In genomic region chr5:179140293-179140692, GRCh38 we compare ENCODE assay signal across 29 cellular contexts.
"Had no signal": no experiment of that assay in that cellular context is flagged by ENCODE, and none has a peak within 500 bp of the region (broad histone marks: within the 10 kb centered on the region; RNA-seq: fewer than 3 reads in every experiment).

No MANE protein-coding gene starts in this region.

- ATAC-seq: activated CD8-positive, alpha-beta T cell treated with anti-CD3 and anti-CD28 coated beads, Interleukin-2, amount 10 ng/mL, durations not matched to agents 7 days and 5 days; activated naive CD8-positive, alpha-beta T cell treated with anti-CD3 and anti-CD28 coated beads, Interleukin-2, amount 50 U/mL, for 24 hours; Right ventricle myocardium inferior had no signal

- H3K27me3 ChIP-seq: Peyer's patch had no signal

- H3K27ac Mint-ChIP-seq: activated CD4-positive, alpha-beta T cell treated with anti-CD3 and anti-CD28 coated beads, Interleukin-2, amount 10 ng/mL, durations not matched to agents 7 days and 5 days; activated CD8-positive, alpha-beta T cell treated with anti-CD3 and anti-CD28 coated beads, Interleukin-2, amount 10 ng/mL, durations not matched to agents 7 days and 5 days; activated naive CD4-positive, alpha-beta T cell treated with anti-CD3 and anti-CD28 coated beads for 36 hours; activated naive CD8-positive, alpha-beta T cell; activated naive CD8-positive, alpha-beta T cell treated with anti-CD3 and anti-CD28 coated beads, Interleukin-2, amount 50 U/mL, for 24 hours; activated T-cell treated with anti-CD3 and anti-CD28 coated beads, Interleukin-2, amount 50 U/mL, for 24 hours; activated T-helper 2 cell treated with anti-CD3 and anti-CD28 coated beads, Interferon-gamma antibody, Interleukin-2, Interleukin-4, amounts not matched to agents 10 μg/mL and 5 μg/mL and 100 μg/mL, durations not matched to agents 14 hours and 24 hours and 36 hours; brain; T-helper 2 cell treated with Interferon-gamma antibody and Interleukin-4, amounts not matched to agents 5 μg/mL and 100 μg/mL, for 36 hours had no signal

- H3K36me3 ChIP-seq: Peyer's patch had no signal

- H3K27ac ChIP-seq: KMS-11, Peyer's patch, RWPE1 had no signal

- H3K4me2 ChIP-seq: KMS-11 had no signal

- H3K27me3 Mint-ChIP-seq: activated CD4-positive, alpha-beta T cell treated with anti-CD3 and anti-CD28 coated beads, Interleukin-2, amount 10 ng/mL, durations not matched to agents 7 days and 5 days; activated naive CD8-positive, alpha-beta T cell; activated naive CD8-positive, alpha-beta T cell treated with anti-CD3 and anti-CD28 coated beads, Interleukin-2, amount 50 U/mL, for 24 hours; activated T-cell treated with anti-CD3 and anti-CD28 coated beads, Interleukin-2, amount 50 U/mL, for 24 hours; brain had no signal

- H3K4me3 Mint-ChIP-seq: activated CD4-positive, alpha-beta T cell treated with anti-CD3 and anti-CD28 coated beads, Interleukin-2, amount 10 ng/mL, durations not matched to agents 7 days and 5 days; activated CD8-positive, alpha-beta T cell treated with anti-CD3 and anti-CD28 coated beads, Interleukin-2, amount 10 ng/mL, durations not matched to agents 7 days and 5 days; activated naive CD4-positive, alpha-beta T cell treated with anti-CD3 and anti-CD28 coated beads for 36 hours; activated naive CD8-positive, alpha-beta T cell; activated naive CD8-positive, alpha-beta T cell treated with anti-CD3 and anti-CD28 coated beads, Interleukin-2, amount 50 U/mL, for 24 hours; activated T-cell treated with anti-CD3 and anti-CD28 coated beads, Interleukin-2, amount 50 U/mL, for 24 hours; brain; T-helper 2 cell treated with Interferon-gamma antibody and Interleukin-4, amounts not matched to agents 5 μg/mL and 100 μg/mL, for 36 hours had no signal

- H3K4me1 ChIP-seq: Peyer's patch had no signal

- H3K4me3 ChIP-seq: Peyer's patch had no signal

- H3K9me3 Mint-ChIP-seq: activated naive CD4-positive, alpha-beta T cell treated with anti-CD3 and anti-CD28 coated beads for 36 hours; brain had no signal

- H3K9ac ChIP-seq: KMS-11 had no signal

- H3K36me3 Mint-ChIP-seq: activated naive CD8-positive, alpha-beta T cell; brain had no signal

- FAIRE-seq: bronchial epithelial cell, TTC549 had no signal

- DNase-seq: activated CD4-positive, alpha-beta T cell treated with anti-CD3 and anti-CD28 coated beads, Interleukin-2, amount 10 ng/mL, durations not matched to agents 7 days and 5 days; activated CD4-positive, alpha-beta T cell treated with anti-CD3 and anti-CD28 coated beads, Interleukin-2, amount 50 U/mL, for 48 hours; activated CD8-positive, alpha-beta T cell treated with anti-CD3 and anti-CD28 coated beads, Interleukin-2, amount 10 ng/mL, durations not matched to agents 7 days and 5 days; activated gamma-delta T cell; activated naive CD4-positive, alpha-beta T cell treated with anti-CD3 and anti-CD28 coated beads for 36 hours; activated naive CD8-positive, alpha-beta T cell treated with anti-CD3 and anti-CD28 coated beads, Interleukin-2, amount 50 U/mL, for 24 hours; activated T-cell treated with anti-CD3 and anti-CD28 coated beads, Interleukin-2, amount 50 U/mL, for 24 hours; anterior cingulate cortex; caudate nucleus; cerebellar nuclear complex; MM.1S; MV-4-11; NCI-H1092; NCI-H1436 treated with DMSO at 0.1 percent for 48 hours; NCI-H1694 treated with DMSO at 0.1 percent for 48 hours; NCI-H2029; NCI-H345; NCI-H524 treated with DMSO at 0.1 percent for 48 hours; Peyer's patch; SW 1271 had no signal
